ENCODE assay signal across 8 cellular contexts in genomic region chr17:45135978-45136791, GRCh38. TPM values are rescaled to one million over a fixed set of nuclear protein-coding genes. Genes with fewer than 3 reads are reported as not detected.
DNase-seq lines count a peak whose midpoint lies in the region; ATAC-seq, FAIRE-seq and TF ChIP-seq lines count a peak whose summit lies in the region.

No MANE protein-coding gene starts in this region.

- POLR2A ChIA-PET in CD4-positive, alpha-beta T cell (lab: Charles Lee), result interaction anchor here (0.6 to 7.7 kb wide), 15 partner anchors 9 to 181 kb away, joined by 3 to 192 read pairs (median 5); partner anchors contain the start of genes HEXIM1, HEXIM2, MAP3K14 and NMT1
- POLR2A ChIA-PET in endothelial cell of umbilical vein (lab: Charles Lee), result interaction anchor here (1.0 to 1.7 kb wide), 4 partner anchors 10 to 61 kb away, joined by 6 to 58 read pairs (median 9); partner anchors contain the start of genes HEXIM1 and HEXIM2

- dilution Hi-C loops in endothelial cell of umbilical vein (cut with MboI; ENCODE audit: extremely low pct_ligation_motif_present, low sequenced_read_pairs), result no loop called here

- no peak for ATAC-seq in CD4-positive, alpha-beta T cell (ENCODE audit: poor library complexity)

- FAIRE-seq in endothelial cell of umbilical vein (lab: Jason Lieb, UNC), result no peak

- H3K27ac ChIP-seq in CD4-positive, alpha-beta T cell (ENCODE audit: low read depth, low read length), result peak overlapping the region; percentile 58
- H3K27ac ChIP-seq in OCI-LY3 (ENCODE audit: low read length) (0 out of 2 replicates have a peak overlapping the region, but pooled peaks have one; percentile 5), endothelial cell of umbilical vein (ENCODE audit: insufficient read depth, low read depth, low read length) (peak overlapping the region; percentile 14), osteoblast (ENCODE audit: low read depth, low read length) (peak overlapping the region; percentile 78)

- no peaks in the 10 kb centered on the region for H3K27me3 ChIP-seq in CD4-positive, alpha-beta T cell (ENCODE audit: control insufficient read depth, insufficient read depth, low read length)
- H3K27me3 ChIP-seq in OCI-LY3 (ENCODE audit: low read depth, low read length) (no peaks in the 10 kb centered on the region), endothelial cell of umbilical vein (ENCODE audit: control insufficient read depth in 2 of 2, insufficient read depth in 2 of 2, low read length in 2 of 2) (no peaks in the 10 kb centered on the region), osteoblast (ENCODE audit: insufficient read depth, low read length) (no peaks in the 10 kb centered on the region)

- no peaks in the 10 kb centered on the region for H3K9me1 ChIP-seq in endothelial cell of umbilical vein (replicated peaks; ENCODE audit: control insufficient read depth, extremely low read depth, insufficient read depth, low read length)

- H3K4me2 ChIP-seq in OCI-LY3 (ENCODE audit: low read length), result peak overlapping the region; percentile 100
- peak overlapping the region; percentile 79 for H3K4me2 ChIP-seq in endothelial cell of umbilical vein (ENCODE audit: insufficient read depth, low read length)
- H3K4me2 ChIP-seq in osteoblast (ENCODE audit: insufficient read depth, low read length), result peak overlapping the region; percentile 95

- H3K9me3 Mint-ChIP-seq in CD4-positive, alpha-beta T cell, result no peaks in the 10 kb centered on the region

- peaks cover 6% of the 10 kb centered on the region for H3K36me3 Mint-ChIP-seq in CD4-positive, alpha-beta T cell (ENCODE audit: low read depth)

- H3K4me1 ChIP-seq in OCI-LY3 (ENCODE audit: low read length), result peaks cover 10% of the 10 kb centered on the region
- H3K4me1 ChIP-seq in endothelial cell of umbilical vein (ENCODE audit: control insufficient read depth, extremely low read depth, insufficient read depth, low read length), result peaks cover 16% of the 10 kb centered on the region
- peaks cover 21% of the 10 kb centered on the region for H3K4me1 ChIP-seq in osteoblast (ENCODE audit: insufficient read depth, low read length)

- H3K4me3 ChIP-seq in OCI-LY3 (ENCODE audit: low read length) (peak overlapping the region; percentile 85), endothelial cell of umbilical vein (replicated peaks in 1 of 3; ENCODE audit: insufficient read depth in 1 of 3, low read depth in 1 of 3, low read length in 3 of 3) (peak overlapping the region; percentile 3 to 69 (median 53)), osteoblast (ENCODE audit: insufficient read depth, low read length) (peak overlapping the region; percentile 87)

- H3K79me2 ChIP-seq in OCI-LY3 (ENCODE audit: low read length) (no peaks in the 10 kb centered on the region), endothelial cell of umbilical vein (ENCODE audit: control insufficient read depth, insufficient read depth, low read length) (peaks cover 1% of the 10 kb centered on the region), osteoblast (ENCODE audit: insufficient read depth, low read length) (peaks cover 9% of the 10 kb centered on the region)

- H3K36me3 ChIP-seq in OCI-LY3 (replicated peaks; ENCODE audit: low read depth, low read length) (no peaks in the 10 kb centered on the region), endothelial cell of umbilical vein (ENCODE audit: control insufficient read depth in 2 of 2, extremely low read depth in 1 of 2, insufficient read depth in 2 of 2, low read length in 2 of 2) (no peaks in the 10 kb centered on the region), osteoblast (ENCODE audit: insufficient read depth, low read length) (no peaks in the 10 kb centered on the region)

- no peak for TF ChIP-seq POLR2A in endothelial cell of umbilical vein (IDR thresholded peaks at IDR 0.05; ENCODE audit: low read depth, low read length)

- H3K4me3 Mint-ChIP-seq in CD4-positive, alpha-beta T cell, result peak overlapping the region; percentile 94

- no peaks in the 10 kb centered on the region for H3K27me3 Mint-ChIP-seq in CD4-positive, alpha-beta T cell

- CTCF ChIA-PET in CD4-positive, alpha-beta T cell (lab: Charles Lee), result interaction anchor here (0.6 to 3.8 kb wide), 42 partner anchors 8 to 274 kb away, joined by 3 to 168 read pairs (median 7); partner anchors contain the start of genes HEXIM1, HEXIM2, MAP3K14 and NMT1
- CTCF ChIA-PET in endothelial cell of umbilical vein (lab: Charles Lee), result interaction anchor here (0.5 to 6.4 kb wide), 94 partner anchors 11 to 1356 kb away, joined by 3 to 476 read pairs (median 5); partner anchors contain the start of genes C1QL1, CFAP97D1, DCAKD and EFTUD2

- BruUV-seq in endothelial cell of umbilical vein (replicated peaks; lab: Mats Ljungman, UMichigan), result no TSS peak

- H3K4me1 Mint-ChIP-seq in CD4-positive, alpha-beta T cell (ENCODE audit: low read depth), result peaks cover 29% of the 10 kb centered on the region

- peak overlapping the region; percentile 85 for H3K27ac Mint-ChIP-seq in CD4-positive, alpha-beta T cell

- DNase-seq in CD4-positive, alpha-beta T cell, result no peak
- DNase-seq in endothelial cell of umbilical vein (ENCODE audit: low read depth, low spot score) (no peak), osteoblast (ENCODE audit: insufficient read length, low spot score, missing footprints) (peak; percentile 85), NCI-H2196 treated with DMSO at 0.1 percent for 48 hours (lab: John Stamatoyannopoulos, UW; ENCODE audit: unreplicated experiment) (no peak), NCI-H1048 (lab: John Stamatoyannopoulos, UW) (no peak), medulla oblongata (ENCODE audit: extremely low spot score) (no peak)
- no peak for DNase-seq in stimulated activated CD4-positive, alpha-beta T cell treated with anti-CD3 and anti-CD28 coated beads, Interleukin-2, amount 100 ng/mL, for 24 hours

- no peaks in the 10 kb centered on the region for H3K9me3 ChIP-seq in CD4-positive, alpha-beta T cell (ENCODE audit: control insufficient read depth, low read length)
- H3K9me3 ChIP-seq in OCI-LY3 (ENCODE audit: insufficient read depth, low read length) (no peaks in the 10 kb centered on the region), endothelial cell of umbilical vein (replicated peaks; ENCODE audit: control insufficient read depth, insufficient read depth, low read length) (no peaks in the 10 kb centered on the region), osteoblast (ENCODE audit: low read depth, low read length) (no peaks in the 10 kb centered on the region)

- TF ChIP-seq CTCF in CD4-positive, alpha-beta T cell (IDR thresholded peaks at IDR 0.05), result no peak
- no peak for TF ChIP-seq CTCF in OCI-LY3 (IDR thresholded peaks at IDR 0.05; ENCODE audit: low read depth, low read length)
- TF ChIP-seq CTCF in endothelial cell of umbilical vein (IDR thresholded peaks at IDR 0.05; ENCODE audit: extremely low read depth in 1 of 2, insufficient read depth in 1 of 2, low read depth in 1 of 2, low read length in 2 of 2), result no peak
- TF ChIP-seq CTCF in osteoblast (IDR thresholded peaks at IDR 0.05; ENCODE audit: extremely low read depth, low read depth, low read length), result no peak

- H4K20me1 ChIP-seq in OCI-LY3 (ENCODE audit: insufficient read depth, low read length), result no peaks in the 10 kb centered on the region
- no peaks in the 10 kb centered on the region for H4K20me1 ChIP-seq in endothelial cell of umbilical vein (replicated peaks; ENCODE audit: control insufficient read depth, extremely low read depth, insufficient read depth, low read length)
- H4K20me1 ChIP-seq in osteoblast (ENCODE audit: insufficient read depth, low read length), result no peaks in the 10 kb centered on the region

- intact Hi-C loops in CD4-positive, alpha-beta T cell (cut with DNase I, micrococcal nuclease), result loop anchor here (1.0 to 2.0 kb wide), 6 partner anchors 12 to 249 kb away; partner anchors contain the start of genes HEXIM1 (in 2 of the 2) and HEXIM2 (in 1 of the 2)
- intact Hi-C loops in endothelial cell of umbilical vein (cut with micrococcal nuclease), result loop anchor here (1.0 kb wide), 4 partner anchors 12 to 99 kb away; partner anchors contain the start of genes HEXIM1 and HEXIM2

- peak overlapping the region; percentile 50; the same call in 1 of the 2 replicates for H2AFZ ChIP-seq in OCI-LY3 (ENCODE audit: low read depth, low read length)
- peak overlapping the region; percentile 77 for H2AFZ ChIP-seq in endothelial cell of umbilical vein (ENCODE audit: low read depth, low read length)
- H2AFZ ChIP-seq in osteoblast (ENCODE audit: low read length), result peak overlapping the region; percentile 94

- peak overlapping the region; percentile 83 for H3K9ac ChIP-seq in OCI-LY3 (ENCODE audit: low read length)
- H3K9ac ChIP-seq in endothelial cell of umbilical vein (replicated peaks; ENCODE audit: extremely low read depth, insufficient read depth, low read length), result peak overlapping the region; percentile 22

RNA-seq across cellular contexts. Expression of gene ACBD4, which starts 0.7 kb away (rescaled TPM):
- total RNA-seq in CD4-positive, alpha-beta T cell, result 10 to 100 TPM; 24.8 to 26.3 TPM
- 6.7 and 7.5 TPM in 2 replicates for total RNA-seq in endothelial cell of umbilical vein
- 4.5 and 4.7 TPM in 2 replicates for polyA plus RNA-seq in endothelial cell of umbilical vein
- 2.6 and 3.8 TPM in 2 replicates for polyA plus RNA-seq in endothelial cell of umbilical vein (2011; cell fraction: cytosol; rRNA removed)
- 13.7 and 19.5 TPM in 2 replicates for polyA plus RNA-seq in endothelial cell of umbilical vein (2011; cell fraction: nucleus; rRNA removed)
- 3.1 and 6.8 TPM in 2 replicates for polyA plus RNA-seq in endothelial cell of umbilical vein (2012)
- polyA minus RNA-seq in endothelial cell of umbilical vein, result 3.7 and 5.2 TPM in 2 replicates
- polyA minus RNA-seq in endothelial cell of umbilical vein (2011; cell fraction: cytosol; rRNA and poly(A)+ RNA removed), result 4.2 TPM
- 5.5 and 7.2 TPM in 2 replicates for polyA minus RNA-seq in endothelial cell of umbilical vein (2011; cell fraction: nucleus; rRNA and poly(A)+ RNA removed)
- total RNA-seq in osteoblast, result 4.7 and 6.2 TPM in 2 replicates

RNA-seq across cellular contexts. Expression of gene PLCD3, which starts 3.9 kb away (rescaled TPM):
- 1 to 10 TPM; 1.8 to 2.4 TPM for total RNA-seq in CD4-positive, alpha-beta T cell
- 35.0 and 43.1 TPM in 2 replicates for total RNA-seq in endothelial cell of umbilical vein
- 30.4 and 42.0 TPM in 2 replicates for polyA plus RNA-seq in endothelial cell of umbilical vein
- polyA plus RNA-seq in endothelial cell of umbilical vein (2011; cell fraction: cytosol; rRNA removed), result 25.0 and 32.8 TPM in 2 replicates
- polyA plus RNA-seq in endothelial cell of umbilical vein (2011; cell fraction: nucleus; rRNA removed), result 21.4 and 26.3 TPM in 2 replicates
- 33.1 and 40.7 TPM in 2 replicates for polyA plus RNA-seq in endothelial cell of umbilical vein (2012)
- 22.5 and 38.7 TPM in 2 replicates for polyA minus RNA-seq in endothelial cell of umbilical vein
- 81.3 TPM for polyA minus RNA-seq in endothelial cell of umbilical vein (2011; cell fraction: cytosol; rRNA and poly(A)+ RNA removed)
- 7.3 and 14.1 TPM in 2 replicates for polyA minus RNA-seq in endothelial cell of umbilical vein (2011; cell fraction: nucleus; rRNA and poly(A)+ RNA removed)
- total RNA-seq in osteoblast, result 31.5 and 47.7 TPM in 2 replicates

RNA-seq across cellular contexts. Expression of gene HEXIM1, which starts 12.1 kb away (rescaled TPM):
- 10 to 100 TPM; 50.5 to 50.9 TPM for total RNA-seq in CD4-positive, alpha-beta T cell
- total RNA-seq in endothelial cell of umbilical vein (20.0 and 20.6 TPM in 2 replicates), osteoblast (10.9 and 12.1 TPM in 2 replicates)
- polyA plus RNA-seq in endothelial cell of umbilical vein, result 5.0 and 7.0 TPM in 2 replicates
- 8.9 and 10.3 TPM in 2 replicates for polyA plus RNA-seq in endothelial cell of umbilical vein (2011; cell fraction: cytosol; rRNA removed)
- polyA plus RNA-seq in endothelial cell of umbilical vein (2011; cell fraction: nucleus; rRNA removed), result 8.1 and 8.9 TPM in 2 replicates
- 11.3 and 14.3 TPM in 2 replicates for polyA plus RNA-seq in endothelial cell of umbilical vein (2012)
- 3.7 and 5.7 TPM in 2 replicates for polyA minus RNA-seq in endothelial cell of umbilical vein
- polyA minus RNA-seq in endothelial cell of umbilical vein (2011; cell fraction: cytosol; rRNA and poly(A)+ RNA removed), result 12.7 TPM
- polyA minus RNA-seq in endothelial cell of umbilical vein (2011; cell fraction: nucleus; rRNA and poly(A)+ RNA removed), result 3.8 and 4.3 TPM in 2 replicates

RNA-seq across cellular contexts. Expression of gene HEXIM2, which starts 25.5 kb away (rescaled TPM):
- 1 to 10 TPM; 1.3 to 1.5 TPM for total RNA-seq in CD4-positive, alpha-beta T cell
- total RNA-seq in endothelial cell of umbilical vein (3.8 and 4.3 TPM in 2 replicates), osteoblast (10.0 and 10.9 TPM in 2 replicates)
- 2.9 and 3.7 TPM in 2 replicates for polyA plus RNA-seq in endothelial cell of umbilical vein
- 2.9 and 3.4 TPM in 2 replicates for polyA plus RNA-seq in endothelial cell of umbilical vein (2011; cell fraction: cytosol; rRNA removed)
- polyA plus RNA-seq in endothelial cell of umbilical vein (2011; cell fraction: nucleus; rRNA removed), result 2.9 and 3.1 TPM in 2 replicates
- 3.1 TPM in 2 replicates for polyA plus RNA-seq in endothelial cell of umbilical vein (2012)
- 0.92 and 1.4 TPM in 2 replicates for polyA minus RNA-seq in endothelial cell of umbilical vein
- polyA minus RNA-seq in endothelial cell of umbilical vein (2011; cell fraction: cytosol; rRNA and poly(A)+ RNA removed), result 8.0 TPM
- 0.58 and 0.96 TPM in 2 replicates for polyA minus RNA-seq in endothelial cell of umbilical vein (2011; cell fraction: nucleus; rRNA and poly(A)+ RNA removed)

Comparison
In these comparisons a context has a peak if more than half of its experiments do, and no peak if none do; other contexts are left out.
1. H3K27ac ChIP-seq: peak in every context shown above with its lines; median percentile 78 in osteoblast; 58 in CD4-positive, alpha-beta T cell; 14 in endothelial cell of umbilical vein; 5 in OCI-LY3.